Comparison of ENCODE assay signal across 8 cellular contexts in the genomic region with DNA sequence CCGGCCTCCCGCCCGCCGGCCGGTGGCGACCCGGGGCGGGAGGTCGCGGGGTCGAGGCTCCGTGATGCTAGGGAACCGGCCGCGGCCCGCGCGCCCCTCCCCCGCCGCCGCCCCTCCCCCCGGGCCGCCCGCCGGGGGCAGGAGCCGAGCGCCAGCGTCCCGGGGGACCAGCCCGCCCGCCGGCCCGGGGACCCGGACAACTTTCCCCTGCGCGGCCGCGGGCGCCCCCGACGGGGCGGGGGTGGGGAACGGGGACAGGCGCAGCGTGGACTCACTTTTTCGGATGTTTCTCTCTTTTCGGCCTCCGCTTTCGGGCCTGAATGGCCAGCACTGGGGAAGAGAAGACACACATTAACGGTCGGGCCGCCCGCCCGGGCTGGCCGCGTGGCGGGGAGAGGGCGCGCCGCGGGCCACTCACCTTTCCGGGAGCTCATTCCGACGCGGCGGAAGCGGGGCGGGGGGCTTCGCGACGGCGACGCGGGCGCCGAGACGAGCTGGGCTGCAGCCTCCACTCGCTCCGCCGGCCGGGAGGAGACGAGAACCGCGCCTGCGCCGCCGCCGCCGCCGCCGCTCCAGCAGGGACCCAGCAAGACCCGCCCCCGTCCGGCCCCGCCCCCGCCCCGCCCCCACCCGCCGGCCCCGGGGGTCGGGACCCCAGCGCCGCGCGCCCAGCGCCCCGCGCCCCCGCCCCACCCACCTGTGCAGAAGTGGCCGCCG. TPM values are rescaled to one million over a fixed set of nuclear protein-coding genes. Genes with fewer than 3 reads are reported as not detected.
A peak's percentile ranks its signal among the peaks of the same experiment; 100 is the strongest.
DNase-seq lines count a peak whose midpoint lies in the region; ATAC-seq, FAIRE-seq and TF ChIP-seq lines count a peak whose summit lies in the region.

Gene SRPK2, minus strand, starts transcription at position 549 of the 717 bp plus-strand sequence.

- TF ChIP-seq CTCF in pancreas (IDR thresholded peaks at IDR 0.05) (no peak), thoracic aorta (IDR thresholded peaks at IDR 0.05) (no peak)

- no peaks in the 10 kb centered on the region for H3K27me3 ChIP-seq in pancreas
- H3K27me3 ChIP-seq in thoracic aorta (replicated peaks; ENCODE audit: insufficient read depth) = no peaks in the 10 kb centered on the region

- intact Hi-C loops in head of caudate nucleus (cut with DNase I) (no loop called here), pancreas (cut with DNase I) (no loop called here)

- FAIRE-seq in pancreas (lab: Jason Lieb, UNC) = no peak

- peaks cover 0 to 6% (median 5%) of the 10 kb centered on the region in 3 donors for H3K4me1 ChIP-seq in pancreas
- peaks cover 9 to 11% of the 10 kb centered on the region in 2 donors for H3K4me1 ChIP-seq in thoracic aorta (ENCODE audit: control insufficient read depth in 1 of 2, low read depth in 2 of 2)

- H3K9me3 Mint-ChIP-seq in activated naive CD4-positive, alpha-beta T cell treated with anti-CD3 and anti-CD28 coated beads, Interleukin-2, amount 50 U/mL, for 24 hours = no peaks in the 10 kb centered on the region

- H3K9me3 ChIP-seq in pancreas (no peaks in the 10 kb centered on the region), thoracic aorta (no peaks in the 10 kb centered on the region)

- in situ Hi-C loops in SK-MEL-5 (cut with HindIII; ENCODE audit: low pct_unique_long_range_greater_than_20kb, low sequenced_read_pairs) = no loop called here

- peak; percentile 67 for ATAC-seq in GM19467 (IDR thresholded peaks at IDR 0.05; ENCODE audit: unreplicated experiment)
- peak; percentile 88 to 90 (median 88) for ATAC-seq in pancreas
- peak; percentile 50 for ATAC-seq in thoracic aorta (ENCODE audit: insufficient number of reproducible peaks, low FRiP score, low read depth)

- H3K27ac Mint-ChIP-seq in activated naive CD4-positive, alpha-beta T cell treated with anti-CD3 and anti-CD28 coated beads, Interleukin-2, amount 50 U/mL, for 24 hours = peak within 1 kb of the TSS; percentile 98

- peaks cover 5% of the 10 kb centered on the region for H3K36me3 Mint-ChIP-seq in activated naive CD4-positive, alpha-beta T cell treated with anti-CD3 and anti-CD28 coated beads, Interleukin-2, amount 50 U/mL, for 24 hours

- H3K4me1 Mint-ChIP-seq in activated naive CD4-positive, alpha-beta T cell treated with anti-CD3 and anti-CD28 coated beads, Interleukin-2, amount 50 U/mL, for 24 hours = peaks cover 35% of the 10 kb centered on the region

- H3K27ac ChIP-seq in pancreas = peak within 1 kb of the TSS; percentile 49 to 72 (median 55)
- peak within 1 kb of the TSS in 1 of 2 donors; percentile 60 for H3K27ac ChIP-seq in thoracic aorta

- H3K27me3 Mint-ChIP-seq in activated naive CD4-positive, alpha-beta T cell treated with anti-CD3 and anti-CD28 coated beads, Interleukin-2, amount 50 U/mL, for 24 hours = no peaks in the 10 kb centered on the region

- H3K36me3 ChIP-seq in pancreas (no peaks in the 10 kb centered on the region), thoracic aorta (no peaks in the 10 kb centered on the region)

- 0 to 1% methylated on average over 20 to 96 of the region's 111 CpGs for WGBS in pancreas, 2 donors

- DNase-seq in DMS 273 (lab: John Stamatoyannopoulos, UW; ENCODE audit: unreplicated experiment) = peak; percentile 94
- peak; percentile 68 for DNase-seq in HT1080 (ENCODE audit: low read depth)
- DNase-seq in SK-MEL-5 (ENCODE audit: low read depth, low spot score) = peak; percentile 84
- peak; percentile 38 to 92 (median 82) for DNase-seq in head of caudate nucleus
- peak; percentile 75 to 90 (median 78) for DNase-seq in pancreas
- DNase-seq in thoracic aorta (ENCODE audit: low spot score) = no peak

- peak within 1 kb of the TSS; percentile 98 for H3K4me3 Mint-ChIP-seq in activated naive CD4-positive, alpha-beta T cell treated with anti-CD3 and anti-CD28 coated beads, Interleukin-2, amount 50 U/mL, for 24 hours

- H3K4me3 ChIP-seq in pancreas = peak within 1 kb of the TSS; percentile 85 to 98 (median 92)
- peak within 1 kb of the TSS; percentile 91 for H3K4me3 ChIP-seq in thoracic aorta

RNA-seq across cellular contexts. Expression of gene SRPK2, which starts in this region (rescaled TPM):
- total RNA-seq in HT1080 (2014; rRNA removed; shearing (Covaris generic)) = 28.2 and 32.0 TPM in 2 replicates
- polyA plus RNA-seq in HT1080 (2015; cell fraction: cytosol; rRNA removed) = 31.4 and 36.8 TPM in 2 replicates
- polyA plus RNA-seq in HT1080 (2015; cell fraction: nucleus; rRNA removed) = 35.1 and 35.8 TPM in 2 replicates
- total RNA-seq in SK-MEL-5 (2014; rRNA removed; shearing (Covaris generic)) = 59.8 and 67.1 TPM in 2 replicates
- 62.3 and 65.2 TPM in 2 replicates for polyA plus RNA-seq in SK-MEL-5 (2015; cell fraction: cytosol; rRNA removed)
- polyA plus RNA-seq in SK-MEL-5 (2015; cell fraction: nucleus; rRNA removed) = 54.9 and 65.6 TPM in 2 replicates
- total RNA-seq in pancreas (10 to 100 TPM; 14.7 to 27.4 (median 17.2) TPM), thoracic aorta (10 to 100 TPM; 26.5 to 31.1 TPM)
- 10 to 100 TPM in 1 of 2 donors, 1 to 10 TPM in 1; 6.5 to 12.2 TPM for polyA plus RNA-seq in pancreas
